In genomic region chr9:28332648-28333047, GRCh38 we compare ENCODE assay signal across 27 cellular contexts.
"Had no signal": no experiment of that assay in that cellular context is flagged by ENCODE, and none has a peak within 500 bp of the region (broad histone marks: within the 10 kb centered on the region; RNA-seq: fewer than 3 reads in every experiment).

No MANE protein-coding gene starts in this region.

- H3K27ac Mint-ChIP-seq: activated CD8-positive, alpha-beta T cell treated with anti-CD3 and anti-CD28 coated beads, Interleukin-2, amount 10 ng/mL, durations not matched to agents 7 days and 5 days; activated naive CD4-positive, alpha-beta T cell treated with anti-CD3 and anti-CD28 coated beads, Interleukin-2, amount 50 U/mL, for 24 hours; activated T-helper 1 cell treated with anti-CD3 and anti-CD28 coated beads, Interleukin-12 subunit alpha, Interleukin-12 subunit beta, Interleukin-2, Interleukin-4 antibody, amounts not matched to agents 30 ng/mL and 10 ng/mL and 1 ng/mL, durations not matched to agents 14 hours and 24 hours and 36 hours; T-helper 17 cell; WTC11 had no signal

- H3K9me3 ChIP-seq: breast epithelium, MG63, SJCRH30 had no signal

- ATAC-seq: activated CD8-positive, alpha-beta T cell treated with anti-CD3 and anti-CD28 coated beads, Interleukin-2, amount 10 ng/mL, durations not matched to agents 7 days and 5 days; T-helper 17 cell; WTC11 had no signal

- H3K27ac ChIP-seq: breast epithelium, SJCRH30 had no signal

- H3K4me3 ChIP-seq: breast epithelium, MG63, SJCRH30 had no signal

- H3K27me3 Mint-ChIP-seq: activated naive CD4-positive, alpha-beta T cell treated with anti-CD3 and anti-CD28 coated beads, Interleukin-2, amount 50 U/mL, for 24 hours; T-helper 17 cell had no signal

- H3K36me3 Mint-ChIP-seq: activated naive CD4-positive, alpha-beta T cell treated with anti-CD3 and anti-CD28 coated beads, Interleukin-2, amount 50 U/mL, for 24 hours had no signal

- H3K27me3 ChIP-seq: breast epithelium, MG63, SJCRH30 had no signal

- DNase-seq: activated CD4-positive, alpha-beta T cell treated with anti-CD3 and anti-CD28 coated beads for 48 hours; activated CD4-positive, alpha-beta T cell treated with anti-CD3 and anti-CD28 coated beads, Interleukin-2, amount 50 U/mL, for 4 hours; activated CD4-positive, CD25-positive, alpha-beta regulatory T cell treated with anti-CD3 and anti-CD28 coated beads, Interleukin-2, amount 50 U/mL, for 72 hours; activated CD8-positive, alpha-beta memory T cell treated with anti-CD3 and anti-CD28 coated beads, Interleukin-2, amount 50 U/mL, for 48 hours; activated CD8-positive, alpha-beta T cell treated with anti-CD3 and anti-CD28 coated beads, Interleukin-2, amount 10 ng/mL, durations not matched to agents 7 days and 5 days; activated effector memory CD4-positive, alpha-beta T cell treated with Interleukin-2 at 50 U/mL for 16 hours; activated naive CD4-positive, alpha-beta T cell; activated T-cell treated with anti-CD3 and anti-CD28 coated beads, Interleukin-2, amount 50 U/mL, for 1 hour; aorta; caudate nucleus; MG63; MV-4-11; NCI-H1092 treated with DMSO at 0.1 percent for 48 hours; NCI-H1417 treated with DMSO at 0.1 percent for 48 hours; NCI-H1694; NCI-H2029 treated with DMSO at 0.1 percent for 48 hours; NCI-H345; NCI-H510A; NCI-H526 treated with DMSO at 0.1 percent for 48 hours; NCI-H82; SJCRH30; T-helper 17 cell; T-helper 9 cell had no signal

- H3K36me3 ChIP-seq: breast epithelium, MG63, SJCRH30 had no signal

- H3K4me3 Mint-ChIP-seq: activated CD8-positive, alpha-beta T cell treated with anti-CD3 and anti-CD28 coated beads, Interleukin-2, amount 10 ng/mL, durations not matched to agents 7 days and 5 days; activated naive CD4-positive, alpha-beta T cell treated with anti-CD3 and anti-CD28 coated beads, Interleukin-2, amount 50 U/mL, for 24 hours; activated T-helper 1 cell treated with anti-CD3 and anti-CD28 coated beads, Interleukin-12 subunit alpha, Interleukin-12 subunit beta, Interleukin-2, Interleukin-4 antibody, amounts not matched to agents 30 ng/mL and 10 ng/mL and 1 ng/mL, durations not matched to agents 14 hours and 24 hours and 36 hours; T-helper 17 cell; WTC11 had no signal

- H3K4me1 ChIP-seq: breast epithelium, SJCRH30 had no signal

- H3K9me3 Mint-ChIP-seq: activated T-helper 1 cell treated with anti-CD3 and anti-CD28 coated beads, Interleukin-12 subunit alpha, Interleukin-12 subunit beta, Interleukin-2, Interleukin-4 antibody, amounts not matched to agents 30 ng/mL and 10 ng/mL and 1 ng/mL, durations not matched to agents 14 hours and 24 hours and 36 hours had no signal

- H3K4me1 Mint-ChIP-seq: activated naive CD4-positive, alpha-beta T cell treated with anti-CD3 and anti-CD28 coated beads, Interleukin-2, amount 50 U/mL, for 24 hours; T-helper 17 cell had no signal
